In genomic region chr5:124628721-124629596, GRCh38 we compare ENCODE assay signal across 8 cellular contexts.
A peak's percentile ranks its signal among the peaks of the same experiment; 100 is the strongest.
DNase-seq lines count a peak whose midpoint lies in the region; ATAC-seq and TF ChIP-seq lines count a peak whose summit lies in the region.

No MANE protein-coding gene starts in this region.

- peaks cover 4% of the 10 kb centered on the region for H3K9me3 Mint-ChIP-seq in endothelial cell (ENCODE audit: unreplicated experiment)

- H3K4me3 ChIP-seq in osteoblast (ENCODE audit: insufficient read depth, low read length) = peak overlapping the region; percentile 34

- peak overlapping the region; percentile 29 for H3K27ac ChIP-seq in osteoblast (ENCODE audit: low read depth, low read length)

- peaks cover 17% of the 10 kb centered on the region for H3K4me1 ChIP-seq in osteoblast (ENCODE audit: insufficient read depth, low read length)

- H4K20me1 ChIP-seq in osteoblast (ENCODE audit: insufficient read depth, low read length) = no peaks in the 10 kb centered on the region

- H3K27me3 Mint-ChIP-seq in endothelial cell (ENCODE audit: unreplicated experiment) = no peaks in the 10 kb centered on the region

- H3K36me3 ChIP-seq in osteoblast (ENCODE audit: insufficient read depth, low read length) = no peaks in the 10 kb centered on the region

- peaks cover 10% of the 10 kb centered on the region for H3K36me3 Mint-ChIP-seq in endothelial cell (ENCODE audit: low read depth, unreplicated experiment)

- peak; percentile 98 for DNase-seq in EL
- DNase-seq in NOMO-1 treated with DMSO at 0.1 percent for 48 hours (lab: John Stamatoyannopoulos, UW; ENCODE audit: unreplicated experiment) = peak; percentile 80
- peak; percentile 93 for DNase-seq in osteoblast (ENCODE audit: insufficient read length, low spot score, missing footprints)
- no peak for DNase-seq in endothelial cell (ENCODE audit: low spot score)
- no peak for DNase-seq in OCI-M2 (lab: John Stamatoyannopoulos, UW; ENCODE audit: unreplicated experiment)

- H3K27ac Mint-ChIP-seq in endothelial cell (ENCODE audit: unreplicated experiment) = no peak overlapping the region

- no peaks in the 10 kb centered on the region for H3K79me2 ChIP-seq in osteoblast (ENCODE audit: insufficient read depth, low read length)

- H2AFZ ChIP-seq in osteoblast (ENCODE audit: low read length) = peak overlapping the region; percentile 64

- H3K9me3 ChIP-seq in osteoblast (ENCODE audit: low read depth, low read length) = no peaks in the 10 kb centered on the region

- TF ChIP-seq CTCF in osteoblast (IDR thresholded peaks at IDR 0.05; ENCODE audit: extremely low read depth, low read depth, low read length) (no peak), endothelial cell (IDR thresholded peaks at IDR 0.05; ENCODE audit: unreplicated experiment) (no peak)

- no peaks in the 10 kb centered on the region for H3K27me3 ChIP-seq in osteoblast (ENCODE audit: insufficient read depth, low read length)

- no peak overlapping the region for H3K4me3 Mint-ChIP-seq in endothelial cell (ENCODE audit: unreplicated experiment)

- H3K4me1 Mint-ChIP-seq in endothelial cell (ENCODE audit: unreplicated experiment) = peaks cover 16% of the 10 kb centered on the region

- ATAC-seq in esophagus mucosa (peak; percentile 82), GM18870 (IDR thresholded peaks at IDR 0.05; ENCODE audit: unreplicated experiment) (no peak), GM18511 (IDR thresholded peaks at IDR 0.05; ENCODE audit: unreplicated experiment) (no peak)

- peak overlapping the region; percentile 50 for H3K4me2 ChIP-seq in osteoblast (ENCODE audit: insufficient read depth, low read length)

Comparison
In these comparisons a context has a peak if more than half of its experiments do, and no peak if none do; other contexts are left out.
1. DNase-seq: peak in EL (single experiment), NOMO-1 treated with DMSO at 0.1 percent for 48 hours (single experiment) and osteoblast (single experiment); none in endothelial cell (single experiment) and OCI-M2 (single experiment).